Comparison of ENCODE assay signal across 28 cellular contexts in genomic region chr22:27075891-27076290, GRCh38.
"Had no signal": no experiment of that assay in that cellular context is flagged by ENCODE, and none has a peak within 500 bp of the region (broad histone marks: within the 10 kb centered on the region; RNA-seq: fewer than 3 reads in every experiment).

No MANE protein-coding gene starts in this region.

- H3K4me1 ChIP-seq: ascending aorta, body of pancreas had no signal

- H3K4me3 Mint-ChIP-seq: activated CD8-positive, alpha-beta T cell treated with anti-CD3 and anti-CD28 coated beads, Interleukin-2, amount 10 ng/mL, durations not matched to agents 7 days and 5 days; activated naive CD8-positive, alpha-beta T cell treated with anti-CD3 and anti-CD28 coated beads, Interleukin-2, amount 50 U/mL, for 24 hours; activated T-cell treated with anti-CD3 and anti-CD28 coated beads, Interleukin-2, amount 50 U/mL, for 24 hours; activated T-helper 1 cell treated with anti-CD3 and anti-CD28 coated beads, Interleukin-12 subunit alpha, Interleukin-12 subunit beta, Interleukin-2, Interleukin-4 antibody, amounts not matched to agents 30 ng/mL and 10 ng/mL and 1 ng/mL, durations not matched to agents 14 hours and 24 hours and 36 hours; T-helper 1 cell treated with Interleukin-12 subunit alpha and Interleukin-12 subunit beta and Interleukin-4 antibody, amounts not matched to agents 30 μg/mL and 1 μg/mL, for 36 hours; WTC11 had no signal

- H3K9me3 ChIP-seq: ascending aorta, body of pancreas had no signal

- H3K36me3 Mint-ChIP-seq: activated naive CD4-positive, alpha-beta T cell treated with anti-CD3 and anti-CD28 coated beads, Interleukin-2, amount 50 U/mL, for 72 hours; WTC11 had no signal

- H3K27ac ChIP-seq: ascending aorta, body of pancreas, PC-9 had no signal

- H3K4me1 Mint-ChIP-seq: activated naive CD8-positive, alpha-beta T cell treated with anti-CD3 and anti-CD28 coated beads, Interleukin-2, amount 50 U/mL, for 24 hours; WTC11 had no signal

- H3K27ac Mint-ChIP-seq: activated CD8-positive, alpha-beta T cell treated with anti-CD3 and anti-CD28 coated beads, Interleukin-2, amount 10 ng/mL, durations not matched to agents 7 days and 5 days; activated naive CD4-positive, alpha-beta T cell treated with anti-CD3 and anti-CD28 coated beads, Interleukin-2, amount 50 U/mL, for 72 hours; activated naive CD8-positive, alpha-beta T cell treated with anti-CD3 and anti-CD28 coated beads, Interleukin-2, amount 50 U/mL, for 24 hours; activated T-cell treated with anti-CD3 and anti-CD28 coated beads, Interleukin-2, amount 50 U/mL, for 24 hours; activated T-helper 1 cell treated with anti-CD3 and anti-CD28 coated beads, Interleukin-12 subunit alpha, Interleukin-12 subunit beta, Interleukin-2, Interleukin-4 antibody, amounts not matched to agents 30 ng/mL and 10 ng/mL and 1 ng/mL, durations not matched to agents 14 hours and 24 hours and 36 hours; T-helper 1 cell treated with Interleukin-12 subunit alpha and Interleukin-12 subunit beta and Interleukin-4 antibody, amounts not matched to agents 30 μg/mL and 1 μg/mL, for 36 hours; WTC11 had no signal

- H3K9me3 Mint-ChIP-seq: activated naive CD8-positive, alpha-beta T cell treated with anti-CD3 and anti-CD28 coated beads, Interleukin-2, amount 50 U/mL, for 24 hours; activated T-cell treated with anti-CD3 and anti-CD28 coated beads, Interleukin-2, amount 50 U/mL, for 24 hours; activated T-helper 1 cell treated with anti-CD3 and anti-CD28 coated beads, Interleukin-12 subunit alpha, Interleukin-12 subunit beta, Interleukin-2, Interleukin-4 antibody, amounts not matched to agents 30 ng/mL and 10 ng/mL and 1 ng/mL, durations not matched to agents 14 hours and 24 hours and 36 hours; T-helper 1 cell treated with Interleukin-12 subunit alpha and Interleukin-12 subunit beta and Interleukin-4 antibody, amounts not matched to agents 30 μg/mL and 1 μg/mL, for 36 hours had no signal

- H3K4me2 ChIP-seq: PC-9 had no signal

- H3K36me3 ChIP-seq: ascending aorta had no signal

- H3K4me3 ChIP-seq: ascending aorta, body of pancreas, PC-9 had no signal

- DNase-seq: activated CD4-positive, alpha-beta T cell treated with anti-CD3 and anti-CD28 coated beads for 48 hours; activated CD4-positive, alpha-beta T cell treated with anti-CD3 and anti-CD28 coated beads, Interleukin-2, amount 50 U/mL, for 4 hours; activated CD4-positive, CD25-positive, alpha-beta regulatory T cell treated with anti-CD3 and anti-CD28 coated beads, Interleukin-2, amount 50 U/mL, for 72 hours; activated CD8-positive, alpha-beta memory T cell treated with anti-CD3 and anti-CD28 coated beads, Interleukin-2, amount 50 U/mL, for 48 hours; activated CD8-positive, alpha-beta T cell treated with anti-CD3 and anti-CD28 coated beads, Interleukin-2, amount 10 ng/mL, durations not matched to agents 7 days and 5 days; activated effector memory CD4-positive, alpha-beta T cell treated with anti-CD3 and anti-CD28 coated beads, Interleukin-2, amount 50 U/mL, for 16 hours; activated naive CD4-positive, alpha-beta T cell treated with Interleukin-2 at 50 U/mL for 16 hours; activated naive CD8-positive, alpha-beta T cell treated with anti-CD3 and anti-CD28 coated beads, Interleukin-2, amount 50 U/mL, for 24 hours; activated T-cell treated with anti-CD3 and anti-CD28 coated beads, Interleukin-2, amount 50 U/mL, for 24 hours; amniotic stem cell; body of pancreas; central memory CD4-positive, alpha-beta T cell; KBM-7; NCI-H1105; NCI-H1436 treated with DMSO at 0.1 percent for 48 hours; NCI-H187; NCI-H2081; NCI-H2227 treated with DMSO at 0.1 percent for 48 hours; NCI-H510A; NCI-H526 treated with DMSO at 0.1 percent for 48 hours; SHP77 treated with DMSO at 0.1 percent for 48 hours had no signal

- H3K27me3 ChIP-seq: ascending aorta, body of pancreas had no signal

- FAIRE-seq: bronchial epithelial cell had no signal
